ENCODE assay signal across 19 cellular contexts in genomic region chr11:69074786-69075185, GRCh38. TPM values are rescaled to one million over a fixed set of nuclear protein-coding genes. Genes with fewer than 3 reads are reported as not detected.
DNase-seq lines count a peak whose midpoint lies in the region; ATAC-seq and TF ChIP-seq lines count a peak whose summit lies in the region.
"Had no signal": no experiment of that assay in that cellular context is flagged by ENCODE, and none has a peak within 500 bp of the region (broad histone marks: within the 10 kb centered on the region; RNA-seq: fewer than 3 reads in every experiment).

No MANE protein-coding gene starts in this region.

- CTCF ChIA-PET in activated CD8-positive, alpha-beta T cell treated with anti-CD3 and anti-CD28 coated beads for 36 hours (lab: Charles Lee): no interaction called here

- DNase-seq in SK-N-MC (ENCODE audit: low read depth, low spot score) (no peak), fibroblast of the aortic adventitia (ENCODE audit: low read depth) (peak; percentile 58), erythroblast (lab: John Stamatoyannopoulos, UW) (no peak)
- DNase-seq in activated CD8-positive, alpha-beta T cell treated with anti-CD3 and anti-CD28 coated beads for 36 hours: no peak
- DNase-seq: activated CD8-positive, alpha-beta memory T cell treated with anti-CD3 and anti-CD28 coated beads for 24 hours; adrenal gland; CD8-positive, alpha-beta memory T cell; DMS79 treated with DMSO at 0.1 percent for 48 hours; NCI-H1092 treated with DMSO at 0.1 percent for 48 hours; NCI-H2171 treated with DMSO at 0.1 percent for 48 hours; NCI-H774; T-cell had no signal

- no peaks in the 10 kb centered on the region for H3K9me3 ChIP-seq in BLaER1 treated with 17β-estradiol and CSF1 and Interleukin-3, amounts not matched to agents 10 nM and 100 nM (replicated peaks in 1 of 11)
- H3K9me3 ChIP-seq in SK-N-MC (ENCODE audit: low read depth, low read length) (no peaks in the 10 kb centered on the region), skeletal muscle tissue (ENCODE audit: control insufficient read depth in 3 of 3, low read length in 3 of 3) (no peaks in the 10 kb centered on the region)
- H3K9me3 ChIP-seq: adrenal gland had no signal

- intact Hi-C loops in activated CD8-positive, alpha-beta T cell treated with anti-CD3 and anti-CD28 coated beads for 36 hours (cut with micrococcal nuclease): no loop called here

- peaks cover 3% of the 10 kb centered on the region for H3K36me3 Mint-ChIP-seq in activated CD8-positive, alpha-beta T cell treated with anti-CD3 and anti-CD28 coated beads for 36 hours (ENCODE audit: low read depth)

- H3K27me3 Mint-ChIP-seq in activated CD8-positive, alpha-beta T cell treated with anti-CD3 and anti-CD28 coated beads for 36 hours: no peaks in the 10 kb centered on the region
- H3K27me3 Mint-ChIP-seq: activated T-helper 17 cell treated with anti-CD3 and anti-CD28 coated beads, Interleukin-2, amount 50 U/mL, for 72 hours; CD8-positive, alpha-beta memory T cell; T-cell had no signal

- H3K36me3 ChIP-seq in BLaER1 treated with 17β-estradiol and CSF1 and Interleukin-3, amounts not matched to agents 10 nM and 100 nM: peaks cover 45 to 94% (median 71%) of the 10 kb centered on the region in 11 experiments
- H3K36me3 ChIP-seq in SK-N-MC (ENCODE audit: insufficient read depth, low read length) (peaks cover 22% of the 10 kb centered on the region), skeletal muscle tissue (ENCODE audit: control insufficient read depth in 3 of 3, insufficient read depth in 3 of 3, low read length in 3 of 3) (peaks cover 31 to 43% (median 32%) of the 10 kb centered on the region in 3 donors)

- no peak overlapping the region for H3K27ac ChIP-seq in BLaER1 treated with 17β-estradiol and CSF1 and Interleukin-3, amounts not matched to agents 10 nM and 100 nM
- H3K27ac ChIP-seq in SK-N-MC (peak overlapping the region; percentile 25; the same call in 1 of the 2 replicates), skeletal muscle tissue (ENCODE audit: low read depth, low read length) (no peak overlapping the region)

- no peak for TF ChIP-seq CTCF in fibroblast of the aortic adventitia (IDR thresholded peaks at IDR 0.05; ENCODE audit: insufficient read depth, low read length)
- no peak for TF ChIP-seq CTCF in activated CD8-positive, alpha-beta T cell treated with anti-CD3 and anti-CD28 coated beads for 36 hours (IDR thresholded peaks at IDR 0.05)

- ATAC-seq in GM21528 (IDR thresholded peaks at IDR 0.05; ENCODE audit: low FRiP score, unreplicated experiment) (no peak), HG02973 (IDR thresholded peaks at IDR 0.05; ENCODE audit: unreplicated experiment) (no peak)
- no peak for ATAC-seq in activated CD8-positive, alpha-beta T cell treated with anti-CD3 and anti-CD28 coated beads for 36 hours
- ATAC-seq: activated T-helper 17 cell treated with anti-CD3 and anti-CD28 coated beads, Interleukin-2, amount 50 U/mL, for 72 hours; stimulated activated effector memory CD8-positive, alpha-beta T cell treated with anti-CD3 and anti-CD28 coated beads, Interleukin-12 subunit alpha, Interleukin-12 subunit beta, amount 100 ng/mL, for 72 hours; T-cell had no signal

- H3K27me3 ChIP-seq in BLaER1 treated with 17β-estradiol and CSF1 and Interleukin-3, amounts not matched to agents 10 nM and 100 nM: no peaks in the 10 kb centered on the region
- H3K27me3 ChIP-seq in skeletal muscle tissue (ENCODE audit: control insufficient read depth in 3 of 3, insufficient read depth in 3 of 3, low read length in 3 of 3): no peaks in the 10 kb centered on the region
- H3K27me3 ChIP-seq: adrenal gland had no signal

- peaks cover 5% of the 10 kb centered on the region for H3K4me1 Mint-ChIP-seq in activated CD8-positive, alpha-beta T cell treated with anti-CD3 and anti-CD28 coated beads for 36 hours (ENCODE audit: low read depth)
- H3K4me1 Mint-ChIP-seq: activated T-helper 17 cell treated with anti-CD3 and anti-CD28 coated beads, Interleukin-2, amount 50 U/mL, for 72 hours had no signal

- POLR2A ChIA-PET in activated CD8-positive, alpha-beta T cell treated with anti-CD3 and anti-CD28 coated beads for 36 hours (lab: Charles Lee): no interaction called here

- no peak for TF ChIP-seq POLR2A in erythroblast (IDR thresholded peaks at IDR 0.05; ENCODE audit: low read length)

- peak overlapping the region in 9 of 11 experiments; percentile 24 to 84 (median 73); a peak in 17 of 22 replicates for H3K4me2 ChIP-seq in BLaER1 treated with 17β-estradiol and CSF1 and Interleukin-3, amounts not matched to agents 10 nM and 100 nM

- H3K4me1 ChIP-seq in BLaER1 treated with 17β-estradiol and CSF1 and Interleukin-3, amounts not matched to agents 10 nM and 100 nM: peaks cover 29 to 50% (median 35%) of the 10 kb centered on the region in 10 experiments
- H3K4me1 ChIP-seq in skeletal muscle tissue (ENCODE audit: control insufficient read depth in 3 of 3, insufficient read depth in 3 of 3, low read length in 3 of 3): peaks cover 0 to 12% (median 5%) of the 10 kb centered on the region in 3 donors
- H3K4me1 ChIP-seq: adrenal gland had no signal

- no peak overlapping the region for H3K4me3 Mint-ChIP-seq in activated CD8-positive, alpha-beta T cell treated with anti-CD3 and anti-CD28 coated beads for 36 hours
- H3K4me3 Mint-ChIP-seq: activated T-helper 17 cell treated with anti-CD3 and anti-CD28 coated beads, Interleukin-2, amount 50 U/mL, for 72 hours; CD8-positive, alpha-beta memory T cell; stimulated activated effector memory CD8-positive, alpha-beta T cell treated with anti-CD3 and anti-CD28 coated beads, Interleukin-12 subunit alpha, Interleukin-12 subunit beta, amount 100 ng/mL, for 72 hours; T-cell had no signal

- no peak overlapping the region for H3K27ac Mint-ChIP-seq in activated CD8-positive, alpha-beta T cell treated with anti-CD3 and anti-CD28 coated beads for 36 hours
- H3K27ac Mint-ChIP-seq: stimulated activated effector memory CD8-positive, alpha-beta T cell treated with anti-CD3 and anti-CD28 coated beads, Interleukin-12 subunit alpha, Interleukin-12 subunit beta, amount 100 ng/mL, for 72 hours; T-cell had no signal

- no peak overlapping the region for H3K4me3 ChIP-seq in BLaER1 treated with 17β-estradiol and CSF1 and Interleukin-3, amounts not matched to agents 10 nM and 100 nM
- no peak overlapping the region for H3K4me3 ChIP-seq in SK-N-MC
- H3K4me3 ChIP-seq in fibroblast of the aortic adventitia (ENCODE audit: low read depth, low read length): no peak overlapping the region
- H3K4me3 ChIP-seq in skeletal muscle tissue (ENCODE audit: low read length in 3 of 3): no peak overlapping the region
- H3K4me3 ChIP-seq: adrenal gland, K562 had no signal

- no peaks in the 10 kb centered on the region for H3K9me3 Mint-ChIP-seq in activated CD8-positive, alpha-beta T cell treated with anti-CD3 and anti-CD28 coated beads for 36 hours
- H3K9me3 Mint-ChIP-seq: activated T-helper 17 cell treated with anti-CD3 and anti-CD28 coated beads, Interleukin-2, amount 50 U/mL, for 72 hours; CD8-positive, alpha-beta memory T cell; stimulated activated effector memory CD8-positive, alpha-beta T cell treated with anti-CD3 and anti-CD28 coated beads, Interleukin-12 subunit alpha, Interleukin-12 subunit beta, amount 100 ng/mL, for 72 hours; T-cell had no signal

- H3K9ac ChIP-seq in BLaER1 treated with 17β-estradiol and CSF1 and Interleukin-3, amounts not matched to agents 10 nM and 100 nM: 0 out of 22 replicates have a peak overlapping the region, but pooled peaks of 1 of the 11 experiments have one; percentile 41
- H3K9ac ChIP-seq in SK-N-MC (ENCODE audit: insufficient read length): no peak overlapping the region
- peak overlapping the region in 2 of 3 donors; percentile 3 to 10 for H3K9ac ChIP-seq in skeletal muscle tissue (ENCODE audit: low read depth in 1 of 3, low read length in 3 of 3)

- H4K20me1 ChIP-seq in BLaER1 treated with 17β-estradiol and CSF1 and Interleukin-3, amounts not matched to agents 10 nM and 100 nM: peaks cover 53 to 89% (median 76%) of the 10 kb centered on the region in 11 experiments

RNA-seq across cellular contexts. Expression of gene TPCN2, which starts 26.1 kb away (rescaled TPM):
- total RNA-seq in fibroblast of the aortic adventitia (ENCODE audit: low replicate concordance) (10.3 and 11.1 TPM in 2 replicates), skeletal muscle tissue (6.8 TPM)
- 10 to 100 TPM; 16.0 to 17.0 TPM for total RNA-seq in activated CD8-positive, alpha-beta T cell treated with anti-CD3 and anti-CD28 coated beads for 36 hours
